1 cellular context compared by ENCODE assay signal in the genomic region with DNA sequence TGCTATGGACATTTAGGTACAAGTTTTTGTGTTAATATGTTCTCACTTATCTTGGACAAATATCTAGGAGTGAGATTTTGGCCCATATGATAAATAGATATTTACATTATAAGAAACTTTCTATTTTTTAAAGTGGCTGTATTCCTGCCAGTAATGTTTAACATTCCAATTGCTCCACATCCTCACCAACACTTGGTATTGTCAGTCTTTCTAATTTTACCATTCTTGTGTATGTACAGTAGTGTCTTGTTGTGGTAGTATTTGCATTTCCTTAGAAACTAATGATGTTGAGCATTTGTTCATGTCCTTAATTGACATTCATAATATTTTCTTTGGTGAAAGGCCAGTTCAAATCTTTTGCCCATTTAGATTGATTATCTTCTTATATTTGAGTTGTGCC.
TF ChIP-seq lines count a peak whose summit lies in the region.

No MANE protein-coding gene starts in this region.

TF ChIP-seq in A549, 52 proteins besides CTCF, POLR2A, EP300 and RAD21 (continued from another document):
- TF ChIP-seq, protein P1, sequence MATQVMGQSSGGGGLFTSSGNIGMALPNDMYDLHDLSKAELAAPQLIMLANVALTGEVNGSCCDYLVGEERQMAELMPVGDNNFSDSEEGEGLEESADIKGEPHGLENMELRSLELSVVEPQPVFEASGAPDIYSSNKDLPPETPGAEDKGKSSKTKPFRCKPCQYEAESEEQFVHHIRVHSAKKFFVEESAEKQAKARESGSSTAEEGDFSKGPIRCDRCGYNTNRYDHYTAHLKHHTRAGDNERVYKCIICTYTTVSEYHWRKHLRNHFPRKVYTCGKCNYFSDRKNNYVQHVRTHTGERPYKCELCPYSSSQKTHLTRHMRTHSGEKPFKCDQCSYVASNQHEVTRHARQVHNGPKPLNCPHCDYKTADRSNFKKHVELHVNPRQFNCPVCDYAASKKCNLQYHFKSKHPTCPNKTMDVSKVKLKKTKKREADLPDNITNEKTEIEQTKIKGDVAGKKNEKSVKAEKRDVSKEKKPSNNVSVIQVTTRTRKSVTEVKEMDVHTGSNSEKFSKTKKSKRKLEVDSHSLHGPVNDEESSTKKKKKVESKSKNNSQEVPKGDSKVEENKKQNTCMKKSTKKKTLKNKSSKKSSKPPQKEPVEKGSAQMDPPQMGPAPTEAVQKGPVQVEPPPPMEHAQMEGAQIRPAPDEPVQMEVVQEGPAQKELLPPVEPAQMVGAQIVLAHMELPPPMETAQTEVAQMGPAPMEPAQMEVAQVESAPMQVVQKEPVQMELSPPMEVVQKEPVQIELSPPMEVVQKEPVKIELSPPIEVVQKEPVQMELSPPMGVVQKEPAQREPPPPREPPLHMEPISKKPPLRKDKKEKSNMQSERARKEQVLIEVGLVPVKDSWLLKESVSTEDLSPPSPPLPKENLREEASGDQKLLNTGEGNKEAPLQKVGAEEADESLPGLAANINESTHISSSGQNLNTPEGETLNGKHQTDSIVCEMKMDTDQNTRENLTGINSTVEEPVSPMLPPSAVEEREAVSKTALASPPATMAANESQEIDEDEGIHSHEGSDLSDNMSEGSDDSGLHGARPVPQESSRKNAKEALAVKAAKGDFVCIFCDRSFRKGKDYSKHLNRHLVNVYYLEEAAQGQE (IDR thresholded peaks at IDR 0.05): no peak
- TF ChIP-seq MAZ (IDR thresholded peaks at IDR 0.05; ENCODE audit: borderline replicate concordance, low read depth, low read length) (no peak), PHF8 (IDR thresholded peaks at IDR 0.05; ENCODE audit: borderline replicate concordance, low read depth) (no peak), RARB (CRISPR knock-in tag; IDR thresholded peaks at IDR 0.05) (no peak), RNF2 (IDR thresholded peaks at IDR 0.05; ENCODE audit: borderline replicate concordance, low read depth) (no peak), SMC3 (IDR thresholded peaks at IDR 0.05) (no peak), GATA3 (IDR thresholded peaks at IDR 0.05; ENCODE audit: borderline replicate concordance) (no peak), EHF (CRISPR knock-in tag; IDR thresholded peaks at IDR 0.05) (no peak), BHLHE40 (IDR thresholded peaks at IDR 0.05; ENCODE audit: low read depth, low read length) (no peak), SREBF2 (IDR thresholded peaks at IDR 0.05) (no peak), CHD2 (IDR thresholded peaks at IDR 0.05; ENCODE audit: low read length, partially characterized antibody) (no peak), CBX2 (IDR thresholded peaks at IDR 0.05; ENCODE audit: borderline replicate concordance, low read depth) (no peak), KDM5A (IDR thresholded peaks at IDR 0.05) (no peak)
- TF ChIP-seq, protein P2, sequence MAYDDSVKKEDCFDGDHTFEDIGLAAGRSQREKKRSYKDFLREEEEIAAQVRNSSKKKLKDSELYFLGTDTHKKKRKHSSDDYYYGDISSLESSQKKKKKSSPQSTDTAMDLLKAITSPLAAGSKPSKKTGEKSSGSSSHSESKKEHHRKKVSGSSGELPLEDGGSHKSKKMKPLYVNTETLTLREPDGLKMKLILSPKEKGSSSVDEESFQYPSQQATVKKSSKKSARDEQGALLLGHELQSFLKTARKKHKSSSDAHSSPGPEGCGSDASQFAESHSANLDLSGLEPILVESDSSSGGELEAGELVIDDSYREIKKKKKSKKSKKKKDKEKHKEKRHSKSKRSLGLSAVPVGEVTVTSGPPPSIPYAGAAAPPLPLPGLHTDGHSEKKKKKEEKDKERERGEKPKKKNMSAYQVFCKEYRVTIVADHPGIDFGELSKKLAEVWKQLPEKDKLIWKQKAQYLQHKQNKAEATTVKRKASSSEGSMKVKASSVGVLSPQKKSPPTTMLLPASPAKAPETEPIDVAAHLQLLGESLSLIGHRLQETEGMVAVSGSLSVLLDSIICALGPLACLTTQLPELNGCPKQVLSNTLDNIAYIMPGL (CRISPR knock-in tag; IDR thresholded peaks at IDR 0.05; ENCODE audit: borderline replicate concordance): no peak
